Comparison of ENCODE assay signal across 12 cellular contexts in genomic region chr2:165114345-165114943, GRCh38.
DNase-seq lines count a peak whose midpoint lies in the region; ATAC-seq lines count a peak whose summit lies in the region.
"Had no signal": no experiment of that assay in that cellular context is flagged by ENCODE, and none has a peak within 500 bp of the region (broad histone marks: within the 10 kb centered on the region; RNA-seq: fewer than 3 reads in every experiment).

No MANE protein-coding gene starts in this region.

- no peaks in the 10 kb centered on the region for H3K4me1 Mint-ChIP-seq in T-helper 2 cell treated with Interferon-gamma antibody and Interleukin-4, amounts not matched to agents 5 μg/mL and 100 μg/mL, for 36 hours (ENCODE audit: low read depth)
- H3K4me1 Mint-ChIP-seq: central memory CD8-positive, alpha-beta T cell had no signal

- H3K18ac ChIP-seq in mesendoderm (ENCODE audit: low read length) = no peak overlapping the region

- no peak overlapping the region for H3K4ac ChIP-seq in mesendoderm (ENCODE audit: low read depth, low read length)

- peaks cover 4% of the 10 kb centered on the region for H3K4me1 ChIP-seq in ectodermal cell (ENCODE audit: control insufficient read depth, insufficient read depth, low read length)
- peaks cover 2% of the 10 kb centered on the region for H3K4me1 ChIP-seq in mesendoderm (ENCODE audit: control insufficient read depth, low read depth, low read length)
- H3K4me1 ChIP-seq: tibial artery had no signal

- H3K4me3 ChIP-seq in ectodermal cell (ENCODE audit: insufficient read depth, low read depth, low read length) (no peak overlapping the region), mesendoderm (ENCODE audit: low read length) (no peak overlapping the region)
- H3K4me3 ChIP-seq: SK-N-MC, tibial artery had no signal

- peak overlapping the region; percentile 5 for H3K27ac ChIP-seq in ectodermal cell (ENCODE audit: insufficient read depth, low read depth, low read length, poor library complexity, severe bottlenecking)
- H3K27ac ChIP-seq in mesendoderm (ENCODE audit: low read depth, low read length) = no peak overlapping the region
- H3K27ac ChIP-seq: SK-N-MC, tibial artery had no signal

- ATAC-seq in GM21825 (IDR thresholded peaks at IDR 0.05; ENCODE audit: unreplicated experiment) = no peak

- DNase-seq in Daoy (ENCODE audit: low read depth) (peak; percentile 77), NCI-H460 (ENCODE audit: extremely low read depth, low read depth) (peak; percentile 30), mesendoderm (peak; percentile 61), ecto neural progenitor cell (ENCODE audit: low spot score) (no peak)
- no peak for DNase-seq in activated CD4-positive, alpha-beta T cell treated with anti-CD3 and anti-CD28 coated beads, Interleukin-2, amount 50 U/mL, for 4 hours
- DNase-seq in T-helper 2 cell treated with Interferon-gamma antibody and Interleukin-4, amounts not matched to agents 5 μg/mL and 100 μg/mL, for 36 hours (ENCODE audit: low spot score) = no peak
- DNase-seq: NCI-H1930, tibial artery had no signal

- no peaks in the 10 kb centered on the region for H3K9me3 ChIP-seq in ectodermal cell (ENCODE audit: control insufficient read depth, low read length)
- H3K9me3 ChIP-seq: tibial artery had no signal

- no peak overlapping the region for H4K5ac ChIP-seq in mesendoderm (ENCODE audit: low read length)

- H2BK120ac ChIP-seq in mesendoderm (ENCODE audit: low read depth, low read length) = no peak overlapping the region

- H3K23ac ChIP-seq in mesendoderm (ENCODE audit: low read length) = no peak overlapping the region

- H3K9ac ChIP-seq in mesendoderm (ENCODE audit: low read length) = no peak overlapping the region

- no peaks in the 10 kb centered on the region for H3K36me3 Mint-ChIP-seq in T-helper 2 cell treated with Interferon-gamma antibody and Interleukin-4, amounts not matched to agents 5 μg/mL and 100 μg/mL, for 36 hours (ENCODE audit: low read depth)

- H2AK5ac ChIP-seq in mesendoderm (ENCODE audit: low read length) = no peak overlapping the region

- no peaks in the 10 kb centered on the region for H3K79me2 ChIP-seq in mesendoderm (ENCODE audit: control insufficient read depth, insufficient read depth, low read length)

- no peak overlapping the region for H4K8ac ChIP-seq in mesendoderm (ENCODE audit: low read depth, low read length)

- no peak overlapping the region for H2BK15ac ChIP-seq in mesendoderm (replicated peaks; ENCODE audit: low read depth)

- no peaks in the 10 kb centered on the region for H3K9me3 Mint-ChIP-seq in T-helper 2 cell treated with Interferon-gamma antibody and Interleukin-4, amounts not matched to agents 5 μg/mL and 100 μg/mL, for 36 hours

- 78 to 84% methylated on average over 3 to 4 of the region's 4 CpGs for WGBS in ectodermal cell, 2 experiments
- WGBS in mesendoderm (ENCODE audit: extremely low coverage, insufficient coverage, low lambda C conversion rate) = no CpG with 5 or more reads among the region's 4 CpGs

- no peak overlapping the region for H2BK5ac ChIP-seq in mesendoderm (ENCODE audit: low read length)

- peaks cover under 1% of the 10 kb centered on the region for H3K27me3 Mint-ChIP-seq in T-helper 2 cell treated with Interferon-gamma antibody and Interleukin-4, amounts not matched to agents 5 μg/mL and 100 μg/mL, for 36 hours (ENCODE audit: low read depth)
- H3K27me3 Mint-ChIP-seq: central memory CD8-positive, alpha-beta T cell had no signal

- no peaks in the 10 kb centered on the region for H3K79me1 ChIP-seq in mesendoderm (ENCODE audit: low read length)

- H3K27me3 ChIP-seq in ectodermal cell (ENCODE audit: control insufficient read depth, insufficient read depth, low read length, poor library complexity, severe bottlenecking) (no peaks in the 10 kb centered on the region), mesendoderm (ENCODE audit: insufficient read depth, low read length, poor library complexity) (no peaks in the 10 kb centered on the region)
- H3K27me3 ChIP-seq: tibial artery had no signal

- H3K4me2 ChIP-seq in mesendoderm (ENCODE audit: low read length) = no peak overlapping the region

- no peak overlapping the region for H3K56ac ChIP-seq in mesendoderm (ENCODE audit: low read length)

- no peak overlapping the region for H3K27ac Mint-ChIP-seq in T-helper 2 cell treated with Interferon-gamma antibody and Interleukin-4, amounts not matched to agents 5 μg/mL and 100 μg/mL, for 36 hours

- no peak overlapping the region for H3K4me3 Mint-ChIP-seq in T-helper 2 cell treated with Interferon-gamma antibody and Interleukin-4, amounts not matched to agents 5 μg/mL and 100 μg/mL, for 36 hours
- H3K4me3 Mint-ChIP-seq: central memory CD8-positive, alpha-beta T cell had no signal

- no peaks in the 10 kb centered on the region for H3K36me3 ChIP-seq in ectodermal cell (ENCODE audit: control insufficient read depth, insufficient read depth, low read length)
- H3K36me3 ChIP-seq in mesendoderm (ENCODE audit: control insufficient read depth, insufficient read depth, low read length) = no peaks in the 10 kb centered on the region
- H3K36me3 ChIP-seq: tibial artery had no signal

Comparison
In these comparisons a context has a peak if more than half of its experiments do, and no peak if none do; other contexts are left out.
1. DNase-seq: peak in Daoy (single experiment), NCI-H460 (single experiment) and mesendoderm (single experiment); none in ecto neural progenitor cell (single experiment), activated CD4-positive, alpha-beta T cell treated with anti-CD3 and anti-CD28 coated beads, Interleukin-2, amount 50 U/mL, for 4 hours (0 of 2) and T-helper 2 cell treated with Interferon-gamma antibody and Interleukin-4, amounts not matched to agents 5 μg/mL and 100 μg/mL, for 36 hours (single experiment).